Comparison of ENCODE assay signal across 15 cellular contexts in genomic region chr5:142403583-142403982, GRCh38.
DNase-seq lines count a peak whose midpoint lies in the region; ATAC-seq, FAIRE-seq and TF ChIP-seq lines count a peak whose summit lies in the region.
"Had no signal": no experiment of that assay in that cellular context is flagged by ENCODE, and none has a peak within 500 bp of the region (broad histone marks: within the 10 kb centered on the region; RNA-seq: fewer than 3 reads in every experiment).

No MANE protein-coding gene starts in this region.

- H3K27ac Mint-ChIP-seq in natural killer cell (no peak overlapping the region), T-cell (no peak overlapping the region)
- H3K27ac Mint-ChIP-seq in natural killer cell treated with Interleukin-12 subunit alpha and Interleukin-12 subunit beta and Interleukin-15 and Interleukin-18, amount 100 ng/mL, for 72 hours = no peak overlapping the region
- H3K27ac Mint-ChIP-seq: IgD-negative memory B cell had no signal

- H3K9me3 Mint-ChIP-seq in natural killer cell = no peaks in the 10 kb centered on the region
- H3K9me3 Mint-ChIP-seq in natural killer cell treated with Interleukin-12 subunit alpha and Interleukin-12 subunit beta and Interleukin-15 and Interleukin-18, amount 100 ng/mL, for 72 hours = no peaks in the 10 kb centered on the region
- H3K9me3 Mint-ChIP-seq in T-cell = no peaks in the 10 kb centered on the region

- H3K4me1 Mint-ChIP-seq in natural killer cell (peaks cover 5 to 13% of the 10 kb centered on the region in 2 donors), T-cell (peaks cover 0 to 4% (median 0%) of the 10 kb centered on the region in 3 donors)
- peaks cover 5 to 11% of the 10 kb centered on the region in 2 donors for H3K4me1 Mint-ChIP-seq in natural killer cell treated with Interleukin-12 subunit alpha and Interleukin-12 subunit beta and Interleukin-15 and Interleukin-18, amount 100 ng/mL, for 72 hours (ENCODE audit: low read depth in 2 of 2)

- FAIRE-seq in K562 (lab: Jason Lieb, UNC) = no peak
- no peak for FAIRE-seq in H54 (lab: Jason Lieb, UNC)

- H3K9me1 ChIP-seq in K562 (ENCODE audit: control insufficient read depth, insufficient read depth, low read length) = no peaks in the 10 kb centered on the region

- TF ChIP-seq RAD21 in K562 (CRISPR knock-in tag; conservative IDR thresholded peaks at IDR 0.05 in 1 of 2, IDR thresholded peaks at IDR 0.05 in 1 of 2) = no peak

- no TSS peak for BruUV-seq in K562 (replicated peaks; lab: Mats Ljungman, UMichigan)

- no peak overlapping the region for H3K27ac ChIP-seq in K562 (ENCODE audit: extremely low read depth, low read depth, low read length)
- peak overlapping the region; percentile 58 for H3K27ac ChIP-seq in upper lobe of right lung

- TF ChIP-seq POLR2A in K562 (conservative IDR thresholded peaks at IDR 0.05) = no peak
- no peak for TF ChIP-seq POLR2A in H54 (IDR thresholded peaks at IDR 0.05; ENCODE audit: low read depth, low read length)

- TF ChIP-seq CTCF in natural killer cell (IDR thresholded peaks at IDR 0.05) = no peak
- TF ChIP-seq CTCF in K562 (IDR thresholded peaks at IDR 0.05 in 2 of 3, conservative IDR thresholded peaks at IDR 0.05 in 1 of 3; ENCODE audit: insufficient read depth in 2 of 3, low read depth in 1 of 3, low read length in 3 of 3) = no peak
- no peak for TF ChIP-seq CTCF in upper lobe of right lung (IDR thresholded peaks at IDR 0.05)

- intact Hi-C loops in natural killer cell (cut with micrococcal nuclease) = no loop called here
- intact Hi-C loops in K562 (cut with micrococcal nuclease) = no loop called here
- intact Hi-C loops in upper lobe of right lung (cut with DNase I) = no loop called here

- in situ Hi-C loops in K562 (cut with MboI) = no loop called here

- H2AFZ ChIP-seq in K562 (ENCODE audit: low read depth, low read length) = 0 out of 2 replicates have a peak overlapping the region, but pooled peaks have one; percentile 28

- no peak overlapping the region for H3K9ac ChIP-seq in K562 (ENCODE audit: insufficient read depth in 1 of 2, low read depth in 2 of 2, low read length in 2 of 2)

- H3K36me3 Mint-ChIP-seq in natural killer cell = no peaks in the 10 kb centered on the region
- H3K36me3 Mint-ChIP-seq in natural killer cell treated with Interleukin-12 subunit alpha and Interleukin-12 subunit beta and Interleukin-15 and Interleukin-18, amount 100 ng/mL, for 72 hours = no peaks in the 10 kb centered on the region
- no peaks in the 10 kb centered on the region for H3K36me3 Mint-ChIP-seq in T-cell

- no peaks in the 10 kb centered on the region for H3K79me2 ChIP-seq in K562 (ENCODE audit: control insufficient read depth, insufficient read depth, low read length)

- 0 out of 5 replicates have a peak, but pooled peaks cover 0 to 4% of the 10 kb centered on the region in 2 experiments for H3K27me3 ChIP-seq in K562 (ENCODE audit: control insufficient read depth in 2 of 2, insufficient read depth in 2 of 2, low read length in 2 of 2)
- no peaks in the 10 kb centered on the region for H3K27me3 ChIP-seq in upper lobe of right lung
- H3K27me3 ChIP-seq: dorsolateral prefrontal cortex had no signal

- no peak for TF ChIP-seq EP300 in K562 (IDR thresholded peaks at IDR 0.05; ENCODE audit: low read length)

- H3K27me3 Mint-ChIP-seq in natural killer cell (ENCODE audit: low read depth in 2 of 2) (peaks cover 7 to 13% of the 10 kb centered on the region in 2 donors), T-cell (peaks cover 0 to 1% of the 10 kb centered on the region in 2 donors)
- peaks cover 16 to 17% of the 10 kb centered on the region in 2 donors for H3K27me3 Mint-ChIP-seq in natural killer cell treated with Interleukin-12 subunit alpha and Interleukin-12 subunit beta and Interleukin-15 and Interleukin-18, amount 100 ng/mL, for 72 hours

- no peak overlapping the region for H3K4me2 ChIP-seq in K562 (ENCODE audit: insufficient read depth, low read length)

- H3K4me1 ChIP-seq in K562 (replicated peaks in 1 of 2; ENCODE audit: control insufficient read depth in 2 of 2, insufficient read depth in 2 of 2, low read length in 2 of 2) = peaks cover 2 to 8% of the 10 kb centered on the region in 2 experiments; a peak in 3 of 5 replicates
- no peaks in the 10 kb centered on the region for H3K4me1 ChIP-seq in upper lobe of right lung

- H3K4me3 ChIP-seq in K562 (no peak overlapping the region), upper lobe of right lung (peak overlapping the region; percentile 21)

- 49% methylated on average over 7 of the region's 7 CpGs for WGBS in K562 (ENCODE audit: insufficient coverage, low coverage, missing lambda C conversion rate)

- H3K36me3 ChIP-seq in K562 (ENCODE audit: control insufficient read depth, insufficient read depth, low read length) = no peaks in the 10 kb centered on the region
- H3K36me3 ChIP-seq in upper lobe of right lung = no peaks in the 10 kb centered on the region

- ATAC-seq in natural killer cell = peak in 2 of 3 donors; percentile 67 to 76
- ATAC-seq in natural killer cell treated with Interleukin-12 subunit alpha and Interleukin-12 subunit beta and Interleukin-15 and Interleukin-18, amount 100 ng/mL, for 72 hours = no peak
- ATAC-seq in K562 = no peak
- ATAC-seq in upper lobe of right lung = peak; percentile 66
- no peak for ATAC-seq in HG03045 (IDR thresholded peaks at IDR 0.05; ENCODE audit: unreplicated experiment)
- no peak for ATAC-seq in T-cell (replicated peaks in 1 of 4)

- H3K4me3 Mint-ChIP-seq in natural killer cell (no peak overlapping the region), T-cell (no peak overlapping the region)
- H3K4me3 Mint-ChIP-seq in natural killer cell treated with Interleukin-12 subunit alpha and Interleukin-12 subunit beta and Interleukin-15 and Interleukin-18, amount 100 ng/mL, for 72 hours = no peak overlapping the region
- H3K4me3 Mint-ChIP-seq: IgD-negative memory B cell had no signal

- H3K9me3 ChIP-seq in K562 (replicated peaks; ENCODE audit: control insufficient read depth, insufficient read depth, low read depth, low read length) = no peaks in the 10 kb centered on the region
- no peaks in the 10 kb centered on the region for H3K9me3 ChIP-seq in upper lobe of right lung

- POLR2A ChIA-PET in K562 (lab: Yijun Ruan, JAX) = interaction anchor here (0.6 to 1.6 kb wide), 3 partner anchors 9 to 1411 kb away, joined by 3 read pairs; no protein-coding TSS in a partner anchor
- POLR2A ChIA-PET in T-cell (lab: Charles Lee) = no interaction called here

- DNase-seq in natural killer cell (no peak), K562 (ENCODE audit: extremely low read depth in 1 of 4, low spot score in 3 of 4) (no peak), left kidney (ENCODE audit: low read depth, low spot score) (peak; percentile 86), upper lobe of right lung (no peak), T-cell (no peak), H54 (ENCODE audit: insufficient read length, low spot score) (no peak)
- DNase-seq in natural killer cell treated with Interleukin-12 subunit alpha and Interleukin-12 subunit beta and Interleukin-15 and Interleukin-18, amount 100 ng/mL, for 72 hours (ENCODE audit: low spot score) = no peak
- DNase-seq: activated CD4-positive, alpha-beta T cell treated with anti-CD3 and anti-CD28 coated beads for 1 hour; activated T-cell treated with anti-CD3 and anti-CD28 coated beads, Interleukin-2, amount 50 U/mL, for 48 hours; EL; NCI-H187; occipital lobe had no signal

- H4K20me1 ChIP-seq in K562 (replicated peaks; ENCODE audit: control insufficient read depth, insufficient read depth, low read length) = no peaks in the 10 kb centered on the region

- CTCF ChIA-PET in K562 (lab: Yijun Ruan, JAX; ENCODE audit: low intra/inter-chr PET ratio) = no interaction called here
- CTCF ChIA-PET in T-cell (lab: Charles Lee) = no interaction called here

TF ChIP-seq in K562, 482 proteins besides CTCF, POLR2A, EP300 and RAD21:
- TF ChIP-seq, protein P1, sequence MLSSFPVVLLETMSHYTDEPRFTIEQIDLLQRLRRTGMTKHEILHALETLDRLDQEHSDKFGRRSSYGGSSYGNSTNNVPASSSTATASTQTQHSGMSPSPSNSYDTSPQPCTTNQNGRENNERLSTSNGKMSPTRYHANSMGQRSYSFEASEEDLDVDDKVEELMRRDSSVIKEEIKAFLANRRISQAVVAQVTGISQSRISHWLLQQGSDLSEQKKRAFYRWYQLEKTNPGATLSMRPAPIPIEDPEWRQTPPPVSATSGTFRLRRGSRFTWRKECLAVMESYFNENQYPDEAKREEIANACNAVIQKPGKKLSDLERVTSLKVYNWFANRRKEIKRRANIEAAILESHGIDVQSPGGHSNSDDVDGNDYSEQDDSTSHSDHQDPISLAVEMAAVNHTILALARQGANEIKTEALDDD (IDR thresholded peaks at IDR 0.05) = peak; percentile 40; the same call in 1 of the 2 replicates
- TF ChIP-seq PPARD (CRISPR knock-in tag; IDR thresholded peaks at IDR 0.05) = no peak

Comparison
In these comparisons a context has a peak if more than half of its experiments do, and no peak if none do; other contexts are left out.
1. ATAC-seq: peak in natural killer cell (2 of 3) and upper lobe of right lung (single experiment); none in natural killer cell treated with Interleukin-12 subunit alpha and Interleukin-12 subunit beta and Interleukin-15 and Interleukin-18, amount 100 ng/mL, for 72 hours (0 of 2), K562 (single experiment), HG03045 (single experiment) and T-cell (0 of 4).